Comparison of ENCODE assay signal across 8 cellular contexts in genomic region chr16:2520097-2520783, GRCh38. TPM values are rescaled to one million over a fixed set of nuclear protein-coding genes. Genes with fewer than 3 reads are reported as not detected.
DNase-seq lines count a peak whose midpoint lies in the region; ATAC-seq and TF ChIP-seq lines count a peak whose summit lies in the region.

TSS of gene AMDHD2 (plus strand) at chr16:2520371. CDS start at chr16:2520459, 88 bp downstream.

- H3F3A ChIP-seq in MM.1S (ENCODE audit: insufficient read depth, low read length): peaks cover 13% of the 10 kb centered on the region
- peaks cover 23% of the 10 kb centered on the region for H3F3A ChIP-seq in neural progenitor cell (ENCODE audit: low read depth)

- H3K27ac ChIP-seq in MM.1S (ENCODE audit: low read length) (peak within 1 kb of the TSS; percentile 88), SJSA1 (no peak within 1 kb of the TSS; the same call in 1 of the 2 replicates), foreskin keratinocyte (no peak within 1 kb of the TSS), neural progenitor cell (no peak within 1 kb of the TSS), stomach (peak within 1 kb of the TSS; percentile 81 to 99 (median 99))

- no peaks in the 10 kb centered on the region for H3K9me2 ChIP-seq in MM.1S (replicated peaks; ENCODE audit: insufficient read depth, low read length)

- ATAC-seq in GM19395 (IDR thresholded peaks at IDR 0.05; ENCODE audit: unreplicated experiment): peak; percentile 45
- ATAC-seq in foreskin keratinocyte: peak; percentile 55

- H3K4me2 ChIP-seq in MM.1S (ENCODE audit: low read depth, low read length) (peak within 1 kb of the TSS; percentile 70), neural progenitor cell (peak within 1 kb of the TSS; percentile 100)

- H3K4me1 ChIP-seq in MM.1S (ENCODE audit: low read length) (0 out of 2 replicates have a peak, but pooled peaks cover under 1% of the 10 kb centered on the region), SJSA1 (replicated peaks) (peaks cover 28% of the 10 kb centered on the region), foreskin keratinocyte (peaks cover 7% of the 10 kb centered on the region), neural progenitor cell (peaks cover 8% of the 10 kb centered on the region), stomach (peaks cover 55 to 85% (median 67%) of the 10 kb centered on the region in 4 donors)

- WGBS in stomach, 5 donors: 0 to 3% (median 0%) methylated on average over 16 to 83 of the region's 83 CpGs

- no peak for TF ChIP-seq POLR2A in stomach (IDR thresholded peaks at IDR 0.05)

- peak within 1 kb of the TSS; percentile 89 for H3K4me3 Mint-ChIP-seq in neural progenitor cell

- H3K9me3 Mint-ChIP-seq in neural progenitor cell: no peaks in the 10 kb centered on the region

- H3K36me3 ChIP-seq in MM.1S (replicated peaks; ENCODE audit: insufficient read depth, low read length): no peaks in the 10 kb centered on the region
- H3K36me3 ChIP-seq in SJSA1: peaks cover 61% of the 10 kb centered on the region
- H3K36me3 ChIP-seq in neural progenitor cell: no peaks in the 10 kb centered on the region
- peaks cover 12 to 47% (median 41%) of the 10 kb centered on the region in 4 donors for H3K36me3 ChIP-seq in stomach

- H3K4me1 Mint-ChIP-seq in neural progenitor cell: peaks cover 34% of the 10 kb centered on the region

- peaks cover 2% of the 10 kb centered on the region for H3K36me3 Mint-ChIP-seq in neural progenitor cell

- no peaks in the 10 kb centered on the region for H3K27me3 ChIP-seq in MM.1S (replicated peaks; ENCODE audit: insufficient read depth, low read length)
- H3K27me3 ChIP-seq in SJSA1 (replicated peaks): no peaks in the 10 kb centered on the region
- H3K27me3 ChIP-seq in foreskin keratinocyte: no peaks in the 10 kb centered on the region
- no peaks in the 10 kb centered on the region for H3K27me3 ChIP-seq in neural progenitor cell
- H3K27me3 ChIP-seq in stomach: no peaks in the 10 kb centered on the region

- H3K79me2 ChIP-seq in MM.1S (ENCODE audit: low read length) (peaks cover 91% of the 10 kb centered on the region), neural progenitor cell (ENCODE audit: low read depth) (peaks cover 58% of the 10 kb centered on the region)

- intact Hi-C loops in stomach (cut with DNase I; ENCODE audit: low total_unique reads): no loop called here

- H3K27me3 Mint-ChIP-seq in neural progenitor cell (ENCODE audit: insufficient read depth, low read depth): peaks cover 7% of the 10 kb centered on the region

- H4K20me1 ChIP-seq in MM.1S (ENCODE audit: insufficient read depth, low read length) (peaks cover 15% of the 10 kb centered on the region; the same call in 1 of the 2 replicates), neural progenitor cell (ENCODE audit: low read depth) (peaks cover 53% of the 10 kb centered on the region)

- H3K9me3 ChIP-seq in MM.1S (replicated peaks; ENCODE audit: insufficient read depth, low read length) (no peaks in the 10 kb centered on the region), SJSA1 (replicated peaks) (no peaks in the 10 kb centered on the region), neural progenitor cell (ENCODE audit: low read depth) (no peaks in the 10 kb centered on the region), stomach (no peaks in the 10 kb centered on the region)

- DNase-seq in AG09319 (ENCODE audit: extremely low read depth, low read depth): peak; percentile 70
- peak; percentile 89 for DNase-seq in MM.1S
- peak; percentile 55 to 90 for DNase-seq in SJSA1 (ENCODE audit: low read depth in 1 of 2, low spot score in 2 of 2)
- DNase-seq in activated gamma-delta T cell treated with anti-CD3 and anti-CD28 coated beads, Interleukin-2, amount 50 U/mL, for 16 hours (ENCODE audit: low read depth): peak; percentile 80
- DNase-seq in foreskin keratinocyte: peak; percentile 37 to 63
- peak; percentile 97 for DNase-seq in neural progenitor cell (ENCODE audit: low spot score)
- peak; percentile 91 for DNase-seq in stomach

- H3K4me3 ChIP-seq in MM.1S (ENCODE audit: low read length): peak within 1 kb of the TSS; percentile 87
- peak within 1 kb of the TSS; percentile 60 for H3K4me3 ChIP-seq in SJSA1
- peak within 1 kb of the TSS; percentile 83 for H3K4me3 ChIP-seq in neural progenitor cell
- H3K4me3 ChIP-seq in stomach: peak within 1 kb of the TSS; percentile 61 to 75 (median 72)

- H3K27ac Mint-ChIP-seq in neural progenitor cell: peak within 1 kb of the TSS; percentile 78

- no peak for TF ChIP-seq CTCF in AG09319 (IDR thresholded peaks at IDR 0.05; ENCODE audit: low read depth, low read length)
- TF ChIP-seq CTCF in MM.1S (IDR thresholded peaks at IDR 0.05; ENCODE audit: low read length): no peak
- no peak for TF ChIP-seq CTCF in foreskin keratinocyte (conservative IDR thresholded peaks at IDR 0.05)
- no peak for TF ChIP-seq CTCF in neural progenitor cell (IDR thresholded peaks at IDR 0.05)
- TF ChIP-seq CTCF in stomach (IDR thresholded peaks at IDR 0.05): no peak

- H3K9ac ChIP-seq in MM.1S (ENCODE audit: low read length) (peak within 1 kb of the TSS; percentile 72), neural progenitor cell (peak within 1 kb of the TSS; percentile 75)

- TF ChIP-seq EP300 in stomach (IDR thresholded peaks at IDR 0.05): no peak

- H2AFZ ChIP-seq in MM.1S (ENCODE audit: low read length) (peak within 1 kb of the TSS; percentile 49; the same call in 1 of the 2 replicates), neural progenitor cell (replicated peaks) (no peak within 1 kb of the TSS)

RNA-seq across cellular contexts. Expression of gene AMDHD2, which starts in this region (rescaled TPM):
- total RNA-seq in SJSA1 (2014; rRNA removed; shearing (Covaris generic)): 12.6 and 22.1 TPM in 2 replicates
- 19.0 and 20.5 TPM in 2 replicates for total RNA-seq in foreskin keratinocyte
- polyA plus RNA-seq in foreskin keratinocyte: 17.5 and 20.7 TPM in 2 replicates
- total RNA-seq in neural progenitor cell (ENCODE audit: low replicate concordance): 11.7 and 39.2 TPM in 2 replicates
- total RNA-seq in stomach: 10 to 100 TPM; 13.4 to 76.8 (median 28.7) TPM
- 10 to 100 TPM; 17.2 to 24.7 (median 21.1) TPM for polyA plus RNA-seq in stomach

Comparison
In these comparisons a context has a peak if more than half of its experiments do, and no peak if none do; other contexts are left out.
1. H3K27ac ChIP-seq: peak in MM.1S (single experiment) and stomach (5 of 5); none in SJSA1 (single experiment), foreskin keratinocyte (single experiment) and neural progenitor cell (single experiment).
2. Peak in every context shown above with its lines, with median percentiles within 50 percentile points of each other: DNase-seq and H3K4me3 ChIP-seq.